ENCODE assay signal across 8 cellular contexts in genomic region chr7:6008668-6009611, GRCh38. TPM values are rescaled to one million over a fixed set of nuclear protein-coding genes. Genes with fewer than 3 reads are reported as not detected.
A peak's percentile ranks its signal among the peaks of the same experiment; 100 is the strongest.
DNase-seq lines count a peak whose midpoint lies in the region; ATAC-seq and TF ChIP-seq lines count a peak whose summit lies in the region.

Gene AIMP2, plus strand, starts transcription at chr7:6009272. Its CDS starts 92 bp downstream, at chr7:6009364.
A gene with protein sequence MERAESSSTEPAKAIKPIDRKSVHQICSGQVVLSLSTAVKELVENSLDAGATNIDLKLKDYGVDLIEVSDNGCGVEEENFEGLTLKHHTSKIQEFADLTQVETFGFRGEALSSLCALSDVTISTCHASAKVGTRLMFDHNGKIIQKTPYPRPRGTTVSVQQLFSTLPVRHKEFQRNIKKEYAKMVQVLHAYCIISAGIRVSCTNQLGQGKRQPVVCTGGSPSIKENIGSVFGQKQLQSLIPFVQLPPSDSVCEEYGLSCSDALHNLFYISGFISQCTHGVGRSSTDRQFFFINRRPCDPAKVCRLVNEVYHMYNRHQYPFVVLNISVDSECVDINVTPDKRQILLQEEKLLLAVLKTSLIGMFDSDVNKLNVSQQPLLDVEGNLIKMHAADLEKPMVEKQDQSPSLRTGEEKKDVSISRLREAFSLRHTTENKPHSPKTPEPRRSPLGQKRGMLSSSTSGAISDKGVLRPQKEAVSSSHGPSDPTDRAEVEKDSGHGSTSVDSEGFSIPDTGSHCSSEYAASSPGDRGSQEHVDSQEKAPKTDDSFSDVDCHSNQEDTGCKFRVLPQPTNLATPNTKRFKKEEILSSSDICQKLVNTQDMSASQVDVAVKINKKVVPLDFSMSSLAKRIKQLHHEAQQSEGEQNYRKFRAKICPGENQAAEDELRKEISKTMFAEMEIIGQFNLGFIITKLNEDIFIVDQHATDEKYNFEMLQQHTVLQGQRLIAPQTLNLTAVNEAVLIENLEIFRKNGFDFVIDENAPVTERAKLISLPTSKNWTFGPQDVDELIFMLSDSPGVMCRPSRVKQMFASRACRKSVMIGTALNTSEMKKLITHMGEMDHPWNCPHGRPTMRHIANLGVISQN (minus strand): TSS chr7:6009049. CDS start chr7:6009019, 30 bp downstream.

- no peaks in the 10 kb centered on the region for H3K9me3 Mint-ChIP-seq in activated CD4-positive, alpha-beta T cell treated with anti-CD3 and anti-CD28 coated beads for 36 hours (ENCODE audit: low read depth)

- DNase-seq in BJ (ENCODE audit: low read depth) (peak; percentile 92), GM19238 (ENCODE audit: insufficient read length, low spot score) (peak; percentile 87), NCI-H524 (lab: John Stamatoyannopoulos, UW) (peak; percentile 95 to 98), choroid plexus epithelial cell (ENCODE audit: low read depth) (peak; percentile 99), kidney glomerular epithelial cell (lab: John Stamatoyannopoulos, UW) (peak; percentile 97)
- DNase-seq in activated CD4-positive, alpha-beta T cell treated with anti-CD3 and anti-CD28 coated beads for 36 hours = peak; percentile 98
- DNase-seq in stimulated activated CD4-positive, alpha-beta T cell treated with anti-CD3 and anti-CD28 coated beads, Interleukin-1b, Interleukin-23, amount 100 ng/mL, for 1 hour (ENCODE audit: low read depth in 2 of 2) = peak; percentile 81 to 90

- CTCF ChIA-PET in BJ (lab: Yijun Ruan, JAX) = interaction anchor here (1.0 to 3.5 kb wide), 2 partner anchors 11 to 315 kb away, joined by 3 to 10 read pairs; no protein-coding TSS in a partner anchor
- CTCF ChIA-PET in activated CD4-positive, alpha-beta T cell treated with anti-CD3 and anti-CD28 coated beads for 36 hours (lab: Charles Lee) = interaction anchor here (1.0 to 1.8 kb wide), 4 partner anchors 13 to 97 kb away, joined by 3 to 6 read pairs (median 4); no protein-coding TSS in a partner anchor

- H3K27ac Mint-ChIP-seq in activated CD4-positive, alpha-beta T cell treated with anti-CD3 and anti-CD28 coated beads for 36 hours = peak within 1 kb of the TSS; percentile 91

- TF ChIP-seq CTCF in BJ (IDR thresholded peaks at IDR 0.05; ENCODE audit: insufficient read depth, low read depth, low read length) = peak; percentile 26; the same call in 1 of the 2 replicates
- TF ChIP-seq CTCF in choroid plexus epithelial cell (conservative IDR thresholded peaks at IDR 0.05; ENCODE audit: low read depth, low read length) = peak; percentile 20

- H3K27me3 Mint-ChIP-seq in activated CD4-positive, alpha-beta T cell treated with anti-CD3 and anti-CD28 coated beads for 36 hours = no peaks in the 10 kb centered on the region

- intact Hi-C loops in activated CD4-positive, alpha-beta T cell treated with anti-CD3 and anti-CD28 coated beads for 36 hours (cut with DNase I, micrococcal nuclease) = loop anchor here in 1 of 2 experiments (1.0 to 5.0 kb wide), 5 partner anchors 112 to 426 kb away; partner anchors contain the start of genes CCZ1, CYTH3 and RNF216

- H3K4me1 Mint-ChIP-seq in activated CD4-positive, alpha-beta T cell treated with anti-CD3 and anti-CD28 coated beads for 36 hours = peaks cover 42% of the 10 kb centered on the region

- peak within 1 kb of the TSS; percentile 88 for H3K4me3 Mint-ChIP-seq in activated CD4-positive, alpha-beta T cell treated with anti-CD3 and anti-CD28 coated beads for 36 hours

- H3K27me3 ChIP-seq in BJ (ENCODE audit: control insufficient read depth, insufficient read depth, low read length) = no peaks in the 10 kb centered on the region

- H3K36me3 Mint-ChIP-seq in activated CD4-positive, alpha-beta T cell treated with anti-CD3 and anti-CD28 coated beads for 36 hours (ENCODE audit: low read depth) = peaks cover 26% of the 10 kb centered on the region

- ATAC-seq in HG03442 (IDR thresholded peaks at IDR 0.05; ENCODE audit: unreplicated experiment) = peak; percentile 92
- ATAC-seq in activated CD4-positive, alpha-beta T cell treated with anti-CD3 and anti-CD28 coated beads for 36 hours = peak; percentile 90

- no peaks in the 10 kb centered on the region; the same call in 1 of the 2 replicates for H3K36me3 ChIP-seq in BJ (ENCODE audit: control insufficient read depth, insufficient read depth, low read length)

- POLR2A ChIA-PET in BJ (lab: Charles Lee) = interaction anchor here (0.8 kb wide), 1 partner anchor 12 kb away, joined by 24 read pairs; no protein-coding TSS in a partner anchor
- POLR2A ChIA-PET in activated CD4-positive, alpha-beta T cell treated with anti-CD3 and anti-CD28 coated beads for 36 hours (lab: Charles Lee) = interaction anchor here (0.6 to 1.4 kb wide), 4 partner anchors 13 to 98 kb away, joined by 3 to 4 read pairs (median 3); no protein-coding TSS in a partner anchor

- peak within 1 kb of the TSS; percentile 84 for H3K4me3 ChIP-seq in BJ (ENCODE audit: low read depth, low read length)
- H3K4me3 ChIP-seq in choroid plexus epithelial cell (ENCODE audit: low read depth, low read length) = peak within 1 kb of the TSS; percentile 91

RNA-seq across cellular contexts. Expression of gene AIMP2, which starts in this region (rescaled TPM):
- polyA plus RNA-seq in BJ (2011; rRNA removed) = 74.9 and 75.0 TPM in 2 replicates
- 43.6 and 73.2 TPM in 2 replicates for polyA minus RNA-seq in BJ (2011; rRNA and poly(A)+ RNA removed)
- 10 to 100 TPM; 50.1 to 56.0 TPM for total RNA-seq in activated CD4-positive, alpha-beta T cell treated with anti-CD3 and anti-CD28 coated beads for 36 hours

RNA-seq across cellular contexts. Expression of the second gene that starts in this region (rescaled TPM):
- 6.4 and 9.7 TPM in 2 replicates for polyA plus RNA-seq in BJ (2011; rRNA removed)
- polyA minus RNA-seq in BJ (2011; rRNA and poly(A)+ RNA removed) = 5.6 and 6.9 TPM in 2 replicates
- 10 to 100 TPM; 26.9 to 29.0 TPM for total RNA-seq in activated CD4-positive, alpha-beta T cell treated with anti-CD3 and anti-CD28 coated beads for 36 hours

Comparison
In these comparisons a context has a peak if more than half of its experiments do, and no peak if none do; other contexts are left out.
1. Peak in every context shown above with its lines: DNase-seq, ATAC-seq and H3K4me3 ChIP-seq.